Comparison of ENCODE assay signal across 25 cellular contexts in genomic region chr11:43756575-43756974, GRCh38.
A peak's percentile ranks its signal among the peaks of the same experiment; 100 is the strongest.
DNase-seq lines count a peak whose midpoint lies in the region; ATAC-seq, FAIRE-seq and TF ChIP-seq lines count a peak whose summit lies in the region.
"Had no signal": no experiment of that assay in that cellular context is flagged by ENCODE, and none has a peak within 500 bp of the region (broad histone marks: within the 10 kb centered on the region; RNA-seq: fewer than 3 reads in every experiment).

No MANE protein-coding gene starts in this region.

- POLR2A ChIA-PET in A549 (lab: Yijun Ruan, JAX), result no interaction called here

- TF ChIP-seq RAD21 in A549 (conservative IDR thresholded peaks at IDR 0.05 in 1 of 2, IDR thresholded peaks at IDR 0.05 in 1 of 2), result no peak

- no peaks in the 10 kb centered on the region for H3K27me3 ChIP-seq in GM23248 (replicated peaks; ENCODE audit: insufficient read depth)
- H3K27me3 ChIP-seq: transverse colon had no signal

- H3K4me2 ChIP-seq in A549, result no peak overlapping the region
- no peak overlapping the region for H3K4me2 ChIP-seq in GM23248 (ENCODE audit: unreplicated experiment)

- H3K4me3 Mint-ChIP-seq in natural killer cell, result no peak overlapping the region
- H3K4me3 Mint-ChIP-seq: activated CD8-positive, alpha-beta memory T cell treated with anti-CD3 and anti-CD28 coated beads, Interleukin-2, amount 10 ng/mL, durations not matched to agents 7 days and 5 days; CD4-positive, alpha-beta memory T cell; dendritic cell treated with granulocyte-macrophage colony-stimulating factor and Interleukin-4, amounts not matched to agents 40 ng/mL and 50 ng/mL, for 4 days; IgD-negative memory B cell; neural crest cell; T-helper 2 cell treated with Interferon-gamma antibody and Interleukin-4, amounts not matched to agents 5 μg/mL and 100 μg/mL, for 36 hours had no signal

- no peaks in the 10 kb centered on the region for H3K4me1 Mint-ChIP-seq in natural killer cell
- H3K4me1 Mint-ChIP-seq: activated CD8-positive, alpha-beta memory T cell treated with anti-CD3 and anti-CD28 coated beads, Interleukin-2, amount 10 ng/mL, durations not matched to agents 7 days and 5 days; CD4-positive, alpha-beta memory T cell; IgD-negative memory B cell had no signal

- no peak overlapping the region for H3K27ac ChIP-seq in A549
- H3K27ac ChIP-seq in GM23248, result no peak overlapping the region
- H3K27ac ChIP-seq: transverse colon had no signal

- no peaks in the 10 kb centered on the region for H4K20me1 ChIP-seq in GM23248 (ENCODE audit: insufficient read depth)

- no peaks in the 10 kb centered on the region for H3K4me1 ChIP-seq in A549
- no peaks in the 10 kb centered on the region for H3K4me1 ChIP-seq in GM23248 (ENCODE audit: insufficient read depth)
- H3K4me1 ChIP-seq: transverse colon had no signal

- H3F3A ChIP-seq in GM23248 (ENCODE audit: insufficient read depth), result no peaks in the 10 kb centered on the region

- H3K27me3 Mint-ChIP-seq in natural killer cell (ENCODE audit: low read depth in 2 of 2), result no peaks in the 10 kb centered on the region
- H3K27me3 Mint-ChIP-seq: activated CD8-positive, alpha-beta memory T cell treated with anti-CD3 and anti-CD28 coated beads, Interleukin-2, amount 10 ng/mL, durations not matched to agents 7 days and 5 days; CD4-positive, alpha-beta memory T cell; dendritic cell treated with granulocyte-macrophage colony-stimulating factor and Interleukin-4, amounts not matched to agents 40 ng/mL and 50 ng/mL, for 4 days; IgD-negative memory B cell had no signal

- H3K9me3 Mint-ChIP-seq in natural killer cell, result no peaks in the 10 kb centered on the region
- H3K9me3 Mint-ChIP-seq: dendritic cell treated with granulocyte-macrophage colony-stimulating factor and Interleukin-4, amounts not matched to agents 40 ng/mL and 50 ng/mL, for 4 days; neural crest cell; T-helper 2 cell treated with Interferon-gamma antibody and Interleukin-4, amounts not matched to agents 5 μg/mL and 100 μg/mL, for 36 hours had no signal

- H3K9me3 ChIP-seq in A549 (no peaks in the 10 kb centered on the region), GM23248 (ENCODE audit: low read depth) (no peaks in the 10 kb centered on the region)
- H3K9me3 ChIP-seq: transverse colon had no signal

- H3K36me3 ChIP-seq in GM23248 (ENCODE audit: low read depth), result peaks cover 5% of the 10 kb centered on the region; the same call in 1 of the 2 replicates

- in situ Hi-C loops in GM23248 (cut with MboI), result no loop called here

- no peak overlapping the region for H3K9ac ChIP-seq in GM23248

- CTCF ChIA-PET in A549 (lab: Yijun Ruan, JAX), result no interaction called here

- H2AFZ ChIP-seq in GM23248, result no peak overlapping the region

- 73% methylated on average over 3 of the region's 3 CpGs for WGBS in A549 (ENCODE audit: missing lambda C conversion rate)
- WGBS in GM23248 (ENCODE audit: low coverage in 1 of 2, low lambda C conversion rate in 2 of 2, missing lambda C conversion rate in 2 of 2), 2 experiments, result 94 to 97% methylated on average over 3 of the region's 3 CpGs

- peaks cover 5% of the 10 kb centered on the region for H3K36me3 Mint-ChIP-seq in natural killer cell

- TF ChIP-seq EP300 in A549 (IDR thresholded peaks at IDR 0.05), result no peak

- no peak for TF ChIP-seq POLR2A in A549 (IDR thresholded peaks at IDR 0.05; ENCODE audit: low read length)

- DNase-seq in A549 (ENCODE audit: low read depth in 1 of 2, low spot score in 1 of 2) (no peak), GM23248 (peak; percentile 30), astrocyte of the hippocampus (ENCODE audit: low read depth, low spot score) (peak; percentile 29), fibroblast of peridontal ligament (ENCODE audit: extremely low read depth) (peak; percentile 85), MV-4-11 (lab: John Stamatoyannopoulos, UW) (no peak), natural killer cell (no peak), HCEC 1CT (no peak)
- DNase-seq: activated CD4-positive, CD25-positive, alpha-beta regulatory T cell treated with anti-CD3 and anti-CD28 coated beads, Interleukin-2, amount 50 U/mL, for 72 hours; activated CD8-positive, alpha-beta memory T cell treated with anti-CD3 and anti-CD28 coated beads, Interleukin-2, amount 10 ng/mL, durations not matched to agents 7 days and 5 days; activated effector memory CD4-positive, alpha-beta T cell treated with Interleukin-2 at 50 U/mL for 16 hours; aorta; CD4-positive, alpha-beta memory T cell; erythroblast; NCI-H2029; NCI-H510A; SIG-M5; stimulated activated naive CD4-positive, alpha-beta T cell; transverse colon had no signal

- H3K79me2 ChIP-seq in GM23248 (ENCODE audit: insufficient read depth), result no peaks in the 10 kb centered on the region

- H3K4me3 ChIP-seq in A549 (no peak overlapping the region), GM23248 (no peak overlapping the region)
- H3K4me3 ChIP-seq: transverse colon had no signal

- H3K9me2 ChIP-seq in GM23248 (ENCODE audit: insufficient read depth), result no peaks in the 10 kb centered on the region; the same call in 1 of the 2 replicates

- ATAC-seq in A549 (no peak), HG03196 (IDR thresholded peaks at IDR 0.05; ENCODE audit: unreplicated experiment) (no peak), natural killer cell (no peak)
- ATAC-seq: activated CD8-positive, alpha-beta memory T cell treated with anti-CD3 and anti-CD28 coated beads, Interleukin-2, amount 10 ng/mL, durations not matched to agents 7 days and 5 days had no signal

- peak; percentile 85 for FAIRE-seq in A549 (lab: Jason Lieb, UNC)
- FAIRE-seq: A204.1, keratinocyte had no signal

- TF ChIP-seq CTCF in A549 (IDR thresholded peaks at IDR 0.05) (no peak), natural killer cell (IDR thresholded peaks at IDR 0.05) (no peak)

- no peak overlapping the region for H3K27ac Mint-ChIP-seq in natural killer cell
- H3K27ac Mint-ChIP-seq: activated CD8-positive, alpha-beta memory T cell treated with anti-CD3 and anti-CD28 coated beads, Interleukin-2, amount 10 ng/mL, durations not matched to agents 7 days and 5 days; CD4-positive, alpha-beta memory T cell; dendritic cell treated with granulocyte-macrophage colony-stimulating factor and Interleukin-4, amounts not matched to agents 40 ng/mL and 50 ng/mL, for 4 days; IgD-negative memory B cell; T-helper 2 cell treated with Interferon-gamma antibody and Interleukin-4, amounts not matched to agents 5 μg/mL and 100 μg/mL, for 36 hours had no signal

- intact Hi-C loops in natural killer cell (cut with micrococcal nuclease), result no loop called here

TF ChIP-seq in A549, 52 proteins besides CTCF, POLR2A, EP300 and RAD21:
- TF ChIP-seq JUN (IDR thresholded peaks at IDR 0.05), result no peak
- TF ChIP-seq ZNF302 (CRISPR knock-in tag; IDR thresholded peaks at IDR 0.05), result no peak
- no peak for TF ChIP-seq NPAS2 (CRISPR knock-in tag; IDR thresholded peaks at IDR 0.05; ENCODE audit: borderline replicate concordance)
- no peak for TF ChIP-seq HDAC2 (IDR thresholded peaks at IDR 0.05)
- TF ChIP-seq HOXB5 (CRISPR knock-in tag; IDR thresholded peaks at IDR 0.05), result no peak
- no peak for TF ChIP-seq FOSB (CRISPR knock-in tag; IDR thresholded peaks at IDR 0.05)
- no peak for TF ChIP-seq MAZ (IDR thresholded peaks at IDR 0.05; ENCODE audit: borderline replicate concordance, low read depth, low read length)
- no peak for TF ChIP-seq HMGXB4 (CRISPR knock-in tag; IDR thresholded peaks at IDR 0.05; ENCODE audit: borderline replicate concordance)
- no peak for TF ChIP-seq CBX2 (IDR thresholded peaks at IDR 0.05; ENCODE audit: borderline replicate concordance, low read depth)
- TF ChIP-seq EHMT2 (IDR thresholded peaks at IDR 0.05; ENCODE audit: low read depth), result no peak

Comparison
In these comparisons a context has a peak if more than half of its experiments do, and no peak if none do; other contexts are left out.
1. DNase-seq: peak in GM23248 (single experiment), astrocyte of the hippocampus (single experiment) and fibroblast of peridontal ligament (single experiment); none in A549 (0 of 2), MV-4-11 (single experiment), natural killer cell (single experiment) and HCEC 1CT (single experiment).